10 cellular contexts compared by ENCODE assay signal in the genomic region with DNA sequence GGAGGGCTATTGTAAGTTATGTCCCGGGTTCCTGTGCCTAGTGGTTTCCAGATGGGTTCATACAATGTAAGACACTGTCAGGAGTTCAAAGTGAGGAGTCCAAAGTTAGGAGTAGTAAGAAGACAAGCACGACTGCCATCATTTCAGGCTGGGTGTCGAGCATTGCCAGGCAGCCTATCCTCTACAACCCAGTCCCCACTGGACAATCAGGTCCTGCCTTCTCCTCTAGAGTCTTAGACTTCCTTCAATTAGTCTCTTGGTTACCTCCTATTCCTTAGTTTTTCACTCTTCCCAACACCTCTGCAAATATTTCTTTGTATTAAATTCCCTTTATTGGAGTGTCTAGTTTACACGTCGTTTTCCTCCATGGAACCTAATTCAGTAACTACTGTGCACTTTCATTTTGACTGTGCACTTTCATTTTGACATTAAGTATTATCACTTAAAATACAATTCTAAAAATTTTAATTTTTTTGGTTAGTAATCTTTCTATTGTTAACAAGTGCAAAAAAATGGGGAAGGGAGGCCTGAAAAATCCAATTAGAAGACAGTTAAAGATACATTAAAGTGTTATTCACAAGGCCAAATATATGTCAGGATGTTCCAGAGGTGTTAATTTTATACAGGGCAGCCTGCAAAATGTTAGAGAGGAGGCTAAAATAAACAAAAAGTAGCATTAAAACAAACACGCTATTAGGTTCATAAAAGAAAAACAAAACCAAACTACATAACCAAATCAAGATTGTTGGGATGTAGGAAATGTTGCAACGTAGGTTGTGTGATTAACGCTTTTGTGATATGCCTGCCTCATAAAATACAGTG.
DNase-seq lines count a peak whose midpoint lies in the region; ATAC-seq, FAIRE-seq and TF ChIP-seq lines count a peak whose summit lies in the region.
"Had no signal": no experiment of that assay in that cellular context is flagged by ENCODE, and none has a peak within 500 bp of the region (broad histone marks: within the 10 kb centered on the region; RNA-seq: fewer than 3 reads in every experiment).

No MANE protein-coding gene starts in this region.

- no peaks in the 10 kb centered on the region for H3K27me3 ChIP-seq in GM06990 (replicated peaks; ENCODE audit: control insufficient read depth, insufficient read depth, low read length)

- no peaks in the 10 kb centered on the region for H3K27me3 Mint-ChIP-seq in activated T-helper 1 cell treated with anti-CD3 and anti-CD28 coated beads, Interleukin-12 subunit alpha, Interleukin-12 subunit beta, Interleukin-2, Interleukin-4 antibody, amounts not matched to agents 30 ng/mL and 10 ng/mL and 1 ng/mL, durations not matched to agents 14 hours and 24 hours and 36 hours (ENCODE audit: insufficient read depth)
- no peaks in the 10 kb centered on the region for H3K27me3 Mint-ChIP-seq in nephron (ENCODE audit: low read depth)

- TF ChIP-seq CTCF in GM06990 (IDR thresholded peaks at IDR 0.05; ENCODE audit: insufficient read depth, low read length, poor library complexity, severe bottlenecking) (no peak), nephron (IDR thresholded peaks at IDR 0.05; ENCODE audit: unreplicated experiment in 3 of 3) (no peak), D721Med (IDR thresholded peaks at IDR 0.05; ENCODE audit: insufficient read depth, missing control alignments) (no peak)

- ATAC-seq in GM21723 (IDR thresholded peaks at IDR 0.05; ENCODE audit: unreplicated experiment) = peak; percentile 69

- H3K27ac Mint-ChIP-seq in activated T-helper 1 cell treated with anti-CD3 and anti-CD28 coated beads, Interleukin-12 subunit alpha, Interleukin-12 subunit beta, Interleukin-2, Interleukin-4 antibody, amounts not matched to agents 30 ng/mL and 10 ng/mL and 1 ng/mL, durations not matched to agents 14 hours and 24 hours and 36 hours = peak overlapping the region; percentile 79
- peak overlapping the region; percentile 55 to 88 (median 88) for H3K27ac Mint-ChIP-seq in nephron

- peaks cover 44% of the 10 kb centered on the region for H3K4me1 Mint-ChIP-seq in activated T-helper 1 cell treated with anti-CD3 and anti-CD28 coated beads, Interleukin-12 subunit alpha, Interleukin-12 subunit beta, Interleukin-2, Interleukin-4 antibody, amounts not matched to agents 30 ng/mL and 10 ng/mL and 1 ng/mL, durations not matched to agents 14 hours and 24 hours and 36 hours (ENCODE audit: low read depth)
- H3K4me1 Mint-ChIP-seq in nephron = peaks cover 27% of the 10 kb centered on the region

- H3K9me3 Mint-ChIP-seq in activated T-helper 1 cell treated with anti-CD3 and anti-CD28 coated beads, Interleukin-12 subunit alpha, Interleukin-12 subunit beta, Interleukin-2, Interleukin-4 antibody, amounts not matched to agents 30 ng/mL and 10 ng/mL and 1 ng/mL, durations not matched to agents 14 hours and 24 hours and 36 hours = no peaks in the 10 kb centered on the region
- H3K9me3 Mint-ChIP-seq in nephron = peaks cover 2% of the 10 kb centered on the region

- no peak overlapping the region for H3K4me3 ChIP-seq in GM06990 (replicated peaks; ENCODE audit: low read depth, low read length)

- intact Hi-C loops in activated T-helper 1 cell treated with anti-CD3 and anti-CD28 coated beads, Interleukin-12 subunit alpha, Interleukin-12 subunit beta, Interleukin-2, Interleukin-4 antibody, amounts not matched to agents 30 ng/mL and 10 ng/mL and 1 ng/mL, durations not matched to agents 14 hours and 24 hours and 36 hours (cut with micrococcal nuclease) = loop anchor here (5.0 kb wide), 1 partner anchor 960 kb away; no protein-coding TSS in a partner anchor

- peaks cover 60% of the 10 kb centered on the region for H3K36me3 Mint-ChIP-seq in activated T-helper 1 cell treated with anti-CD3 and anti-CD28 coated beads, Interleukin-12 subunit alpha, Interleukin-12 subunit beta, Interleukin-2, Interleukin-4 antibody, amounts not matched to agents 30 ng/mL and 10 ng/mL and 1 ng/mL, durations not matched to agents 14 hours and 24 hours and 36 hours (ENCODE audit: low read depth)
- H3K36me3 Mint-ChIP-seq in nephron (ENCODE audit: low read depth) = peaks cover 93% of the 10 kb centered on the region

- peaks cover 10% of the 10 kb centered on the region for H3K36me3 ChIP-seq in GM06990 (ENCODE audit: control insufficient read depth, insufficient read depth, low read length)

- H3K4me3 Mint-ChIP-seq in activated T-helper 1 cell treated with anti-CD3 and anti-CD28 coated beads, Interleukin-12 subunit alpha, Interleukin-12 subunit beta, Interleukin-2, Interleukin-4 antibody, amounts not matched to agents 30 ng/mL and 10 ng/mL and 1 ng/mL, durations not matched to agents 14 hours and 24 hours and 36 hours = peak overlapping the region; percentile 28
- no peak overlapping the region for H3K4me3 Mint-ChIP-seq in nephron

- peak; percentile 14 for DNase-seq in GM06990 (ENCODE audit: extremely low read depth, insufficient read length)
- no peak for DNase-seq in activated T-helper 1 cell treated with anti-CD3 and anti-CD28 coated beads, Interleukin-12 subunit alpha, Interleukin-12 subunit beta, Interleukin-2, Interleukin-4 antibody, amounts not matched to agents 30 ng/mL and 10 ng/mL and 1 ng/mL, durations not matched to agents 14 hours and 24 hours and 36 hours (ENCODE audit: low spot score)
- no peak for DNase-seq in D721Med (ENCODE audit: insufficient read length, low spot score)
- no peak for DNase-seq in NCI-H146 treated with DMSO at 0.1 percent for 48 hours (lab: John Stamatoyannopoulos, UW; ENCODE audit: unreplicated experiment)
- no peak for DNase-seq in HT-29 (ENCODE audit: low spot score)
- no peak for DNase-seq in GDM1 (lab: John Stamatoyannopoulos, UW)
- DNase-seq: NCI-H2107 had no signal

- FAIRE-seq in D721Med (lab: Jason Lieb, UNC) = no peak
- FAIRE-seq: endothelial cell of umbilical vein had no signal
